11 cellular contexts compared by ENCODE assay signal in the genomic region with DNA sequence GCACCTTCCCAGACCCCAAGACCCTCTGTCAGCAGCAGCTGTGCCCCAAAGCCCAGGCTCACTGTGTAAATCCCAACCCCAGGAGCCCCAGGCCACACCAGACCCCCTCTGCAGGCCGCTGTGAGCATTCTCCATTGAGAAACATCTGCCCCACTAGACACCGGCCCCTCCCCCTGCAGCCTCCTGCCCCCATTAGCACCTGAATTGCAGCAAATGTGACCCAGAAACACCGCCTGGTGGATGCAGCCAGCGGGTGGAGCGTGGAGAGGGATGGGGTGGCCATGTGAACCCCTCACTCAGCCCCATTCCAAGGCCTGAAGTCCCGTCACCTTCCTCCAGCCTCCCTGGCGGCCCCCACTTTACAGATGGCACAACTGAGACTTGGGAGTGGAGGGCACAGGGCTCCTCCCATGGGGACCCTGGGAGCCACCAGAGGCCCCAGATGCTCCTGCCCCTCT. TPM values are rescaled to one million over a fixed set of nuclear protein-coding genes. Genes with fewer than 3 reads are reported as not detected.
DNase-seq lines count a peak whose midpoint lies in the region; TF ChIP-seq lines count a peak whose summit lies in the region.
"Had no signal": no experiment of that assay in that cellular context is flagged by ENCODE, and none has a peak within 500 bp of the region (broad histone marks: within the 10 kb centered on the region; RNA-seq: fewer than 3 reads in every experiment).

No MANE protein-coding gene starts in this region.

- peaks cover 35% of the 10 kb centered on the region for H3K4me1 ChIP-seq in HUES6 (ENCODE audit: control insufficient read depth, insufficient read depth, low read length)
- H3K4me1 ChIP-seq in breast epithelium = peaks cover 16 to 23% of the 10 kb centered on the region in 2 donors
- peaks cover 50% of the 10 kb centered on the region for H3K4me1 ChIP-seq in muscle layer of colon (ENCODE audit: insufficient read depth, low read length)

- H3K4me3 ChIP-seq in BJ (ENCODE audit: low read depth, low read length) = no peak overlapping the region; the same call in 1 of the 2 replicates
- peak overlapping the region; percentile 79 for H3K4me3 ChIP-seq in HUES6 (ENCODE audit: low read depth, low read length)
- H3K4me3 ChIP-seq in breast epithelium = peak overlapping the region in 2 of 3 donors; percentile 91 to 95
- peak overlapping the region; percentile 16 to 84 for H3K4me3 ChIP-seq in muscle layer of colon (ENCODE audit: low read depth in 1 of 2, low read length in 2 of 2)
- H3K4me3 ChIP-seq in foreskin fibroblast (ENCODE audit: low read depth in 1 of 2, low read length in 2 of 2) = no peak overlapping the region

- CTCF ChIA-PET in BJ (lab: Yijun Ruan, JAX) = interaction anchor here (1.1 to 4.4 kb wide), 2 partner anchors 11 to 27 kb away, joined by 4 to 22 read pairs; a partner anchor contains a TSS

- H3K4me1 Mint-ChIP-seq in activated naive CD8-positive, alpha-beta T cell treated with anti-CD3 and anti-CD28 coated beads for 36 hours = peaks cover 25% of the 10 kb centered on the region

- no peak overlapping the region for H3K27ac Mint-ChIP-seq in activated naive CD8-positive, alpha-beta T cell treated with anti-CD3 and anti-CD28 coated beads for 36 hours
- H3K27ac Mint-ChIP-seq: activated CD4-positive, alpha-beta memory T cell treated with anti-CD3 and anti-CD28 coated beads, Interleukin-2, amount 10 ng/mL, durations not matched to agents 7 days and 5 days had no signal

- no peaks in the 10 kb centered on the region for H3K9me3 Mint-ChIP-seq in activated naive CD8-positive, alpha-beta T cell treated with anti-CD3 and anti-CD28 coated beads for 36 hours
- H3K9me3 Mint-ChIP-seq: activated CD4-positive, alpha-beta memory T cell treated with anti-CD3 and anti-CD28 coated beads, Interleukin-2, amount 10 ng/mL, durations not matched to agents 7 days and 5 days had no signal

- TF ChIP-seq CTCF in BJ (IDR thresholded peaks at IDR 0.05; ENCODE audit: insufficient read depth, low read depth, low read length) (peak; percentile 17; the same call in 1 of the 2 replicates), breast epithelium (IDR thresholded peaks at IDR 0.05) (no peak), foreskin fibroblast (IDR thresholded peaks at IDR 0.05; ENCODE audit: low read depth, low read length) (no peak)

- H3K36me3 Mint-ChIP-seq in activated naive CD8-positive, alpha-beta T cell treated with anti-CD3 and anti-CD28 coated beads for 36 hours = no peaks in the 10 kb centered on the region

- H3K9me3 ChIP-seq in HUES6 (ENCODE audit: control insufficient read depth, insufficient read depth, low read depth, low read length) (no peaks in the 10 kb centered on the region), breast epithelium (no peaks in the 10 kb centered on the region), muscle layer of colon (ENCODE audit: low read length) (no peaks in the 10 kb centered on the region)

- POLR2A ChIA-PET in BJ (lab: Charles Lee) = no interaction called here

- H3K9ac ChIP-seq in HUES6 (ENCODE audit: low read length) = peak overlapping the region; percentile 100
- peak overlapping the region; percentile 75 for H3K9ac ChIP-seq in muscle layer of colon (ENCODE audit: low read length)

- no peaks in the 10 kb centered on the region for H3K27me3 Mint-ChIP-seq in activated naive CD8-positive, alpha-beta T cell treated with anti-CD3 and anti-CD28 coated beads for 36 hours
- H3K27me3 Mint-ChIP-seq: activated CD4-positive, alpha-beta memory T cell treated with anti-CD3 and anti-CD28 coated beads, Interleukin-2, amount 10 ng/mL, durations not matched to agents 7 days and 5 days had no signal

- intact Hi-C loops in breast epithelium (cut with DNase I; ENCODE audit: low total_unique reads) = no loop called here

- no peak overlapping the region for H3K4me3 Mint-ChIP-seq in activated naive CD8-positive, alpha-beta T cell treated with anti-CD3 and anti-CD28 coated beads for 36 hours

- peak overlapping the region; percentile 17; the same call in 1 of the 2 replicates for H3K27ac ChIP-seq in HUES6 (ENCODE audit: low read depth, low read length)
- peak overlapping the region in 1 of 2 donors; percentile 98 for H3K27ac ChIP-seq in breast epithelium
- H3K27ac ChIP-seq in muscle layer of colon (ENCODE audit: low read depth, low read length) = no peak overlapping the region

- H3K36me3 ChIP-seq in BJ (ENCODE audit: control insufficient read depth, insufficient read depth, low read length) (peaks cover 8% of the 10 kb centered on the region), HUES6 (ENCODE audit: control insufficient read depth, insufficient read depth, low read length) (peaks cover 25% of the 10 kb centered on the region), breast epithelium (no peaks in the 10 kb centered on the region), muscle layer of colon (ENCODE audit: insufficient read depth, low read length) (no peaks in the 10 kb centered on the region)

- DNase-seq in BJ (ENCODE audit: low read depth) (no peak), breast epithelium (ENCODE audit: low spot score in 2 of 2) (no peak), anterior cingulate cortex (lab: John Stamatoyannopoulos, UW) (no peak), foreskin fibroblast (no peak), SKM-1 (lab: John Stamatoyannopoulos, UW; ENCODE audit: unreplicated experiment) (no peak)
- no peak for DNase-seq in activated naive CD8-positive, alpha-beta T cell treated with anti-CD3 and anti-CD28 coated beads for 36 hours
- DNase-seq: activated CD4-positive, alpha-beta memory T cell treated with anti-CD3 and anti-CD28 coated beads, Interleukin-2, amount 10 ng/mL, durations not matched to agents 7 days and 5 days; DMS79 treated with DMSO at 0.1 percent for 48 hours had no signal

- no peak for TF ChIP-seq POLR2A in breast epithelium (IDR thresholded peaks at IDR 0.05)

- no peaks in the 10 kb centered on the region for H3K27me3 ChIP-seq in BJ (ENCODE audit: control insufficient read depth, insufficient read depth, low read length)
- H3K27me3 ChIP-seq in HUES6 (ENCODE audit: control insufficient read depth, insufficient read depth, low read length) = no peaks in the 10 kb centered on the region
- no peaks in the 10 kb centered on the region for H3K27me3 ChIP-seq in breast epithelium
- no peaks in the 10 kb centered on the region for H3K27me3 ChIP-seq in muscle layer of colon (ENCODE audit: control insufficient read depth in 1 of 2, insufficient read depth in 2 of 2, low read length in 2 of 2)

RNA-seq across cellular contexts. Expression of a gene that starts 2.2 kb away (rescaled TPM):
- 7.7 and 11.6 TPM in 2 replicates for polyA plus RNA-seq in BJ (2011; rRNA removed)
- 4.1 and 5.2 TPM in 2 replicates for polyA minus RNA-seq in BJ (2011; rRNA and poly(A)+ RNA removed)
- total RNA-seq in breast epithelium = 10 to 100 TPM in 1 of 3 donors, 1 to 10 TPM in 2; 5.8 to 11.3 (median 7.2) TPM
- total RNA-seq in activated naive CD8-positive, alpha-beta T cell treated with anti-CD3 and anti-CD28 coated beads for 36 hours = 10 to 100 TPM; 21.3 to 25.4 TPM

RNA-seq across cellular contexts. Expression of a gene that starts 12.1 kb away (rescaled TPM):
- 2.9 and 4.5 TPM in 2 replicates for polyA plus RNA-seq in BJ (2011; rRNA removed)
- 9.3 and 19.8 TPM in 2 replicates for polyA minus RNA-seq in BJ (2011; rRNA and poly(A)+ RNA removed)
- total RNA-seq in breast epithelium = 10 to 100 TPM; 26.7 to 28.5 (median 27.9) TPM
- 10 to 100 TPM; 63.7 to 64.3 TPM for total RNA-seq in activated naive CD8-positive, alpha-beta T cell treated with anti-CD3 and anti-CD28 coated beads for 36 hours

RNA-seq across cellular contexts. Expression of a gene that starts 56.4 kb away (rescaled TPM):
- not detected in 2 replicates for polyA plus RNA-seq in BJ (2011; rRNA removed)
- not detected in 2 replicates for polyA minus RNA-seq in BJ (2011; rRNA and poly(A)+ RNA removed)
- total RNA-seq in breast epithelium = not detected
- under 1 TPM; 0.08 to 0.20 TPM for total RNA-seq in activated naive CD8-positive, alpha-beta T cell treated with anti-CD3 and anti-CD28 coated beads for 36 hours
- total RNA-seq: RPMI7951 had no signal

Comparison
In these comparisons a context has a peak if more than half of its experiments do, and no peak if none do; other contexts are left out.
1. H3K4me3 ChIP-seq: peak in HUES6 (single experiment), breast epithelium (2 of 3) and muscle layer of colon (2 of 2); none in BJ (single experiment) and foreskin fibroblast (0 of 2).